Comparison of ENCODE assay signal across 8 cellular contexts in the genomic region with DNA sequence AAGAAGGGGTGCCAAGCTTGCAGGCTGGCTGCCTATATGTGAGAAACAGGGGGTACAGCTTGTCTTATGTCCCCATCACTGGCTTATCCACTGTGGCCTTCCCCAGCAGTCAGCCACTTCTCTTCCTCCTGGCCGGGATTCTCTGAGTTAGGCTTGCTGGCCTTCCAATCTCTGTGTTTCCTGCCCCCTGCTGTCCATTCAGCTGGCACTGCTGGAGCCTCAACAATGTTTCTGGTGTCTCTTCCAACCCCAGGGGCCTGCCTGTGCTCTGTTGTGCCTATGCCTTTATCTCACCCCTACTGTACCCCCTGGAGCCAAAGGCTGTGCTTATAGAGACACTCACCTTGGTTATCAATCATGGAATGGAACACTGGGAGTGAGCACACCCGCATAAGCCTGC. TPM values are rescaled to one million over a fixed set of nuclear protein-coding genes. Genes with fewer than 3 reads are reported as not detected.
DNase-seq lines count a peak whose midpoint lies in the region; ATAC-seq and TF ChIP-seq lines count a peak whose summit lies in the region.

No MANE protein-coding gene starts in this region.

- H3K4me2 ChIP-seq in PC-9 (no peak overlapping the region), Karpas-422 (ENCODE audit: low read depth, low read length, poor library complexity, severe bottlenecking) (no peak overlapping the region)

- H3K4me1 ChIP-seq in PC-9 (replicated peaks; ENCODE audit: insufficient read depth) = peaks cover 18% of the 10 kb centered on the region
- H3K4me1 ChIP-seq in Karpas-422 (ENCODE audit: low read length) = no peaks in the 10 kb centered on the region

- no peaks in the 10 kb centered on the region for H3K36me3 ChIP-seq in PC-9 (ENCODE audit: low read depth)
- no peaks in the 10 kb centered on the region for H3K36me3 ChIP-seq in Karpas-422 (ENCODE audit: insufficient read depth, low read length)

- TF ChIP-seq CTCF in PC-9 (conservative IDR thresholded peaks at IDR 0.05) (peak; percentile 49), fibroblast of mammary gland (conservative IDR thresholded peaks at IDR 0.05; ENCODE audit: control insufficient read depth, insufficient read depth, low read depth, low read length) (peak; percentile 52), GM13977 (IDR thresholded peaks at IDR 0.05; ENCODE audit: extremely low read depth, insufficient read depth, missing control alignments) (no peak)

- in situ Hi-C loops in GM13977 (cut with MboI; ENCODE audit: low pct_unique_long_range_greater_than_20kb, low sequenced_read_pairs, unreplicated experiment) = no loop called here

- peaks cover 15% of the 10 kb centered on the region; the same call in 1 of the 2 replicates for H3F3A ChIP-seq in PC-9 (ENCODE audit: insufficient read depth, low read depth)

- H3K4me3 ChIP-seq in PC-9 (no peak overlapping the region), fibroblast of mammary gland (ENCODE audit: control insufficient read depth, low read depth, low read length) (no peak overlapping the region), Karpas-422 (ENCODE audit: low read length) (no peak overlapping the region)

- H4K20me1 ChIP-seq in PC-9 (ENCODE audit: insufficient read depth) = no peaks in the 10 kb centered on the region
- H4K20me1 ChIP-seq in Karpas-422 (ENCODE audit: insufficient read depth, low read depth, low read length) = no peaks in the 10 kb centered on the region

- no peak overlapping the region for H2AFZ ChIP-seq in PC-9
- no peak overlapping the region for H2AFZ ChIP-seq in Karpas-422 (ENCODE audit: low read length)

- BruUV-seq in PC-9 (replicated peaks; lab: Mats Ljungman, UMichigan) = no TSS peak

- no peak for ATAC-seq in HG02763 (IDR thresholded peaks at IDR 0.05; ENCODE audit: unreplicated experiment)

- POLR2A ChIA-PET in PC-9 (lab: Charles Lee; ENCODE audit: unreplicated experiment) = no interaction called here

- H3K9me3 ChIP-seq in PC-9 (ENCODE audit: insufficient read depth, low read depth) (no peaks in the 10 kb centered on the region), Karpas-422 (ENCODE audit: low read length) (no peaks in the 10 kb centered on the region)

- CTCF ChIA-PET in PC-9 (lab: Charles Lee) = interaction anchor here (0.6 kb wide), 1 partner anchor 266 kb away, joined by 13 read pairs; no protein-coding TSS in a partner anchor

- no peaks in the 10 kb centered on the region for H3K27me3 ChIP-seq in PC-9 (ENCODE audit: insufficient read depth, low read depth)
- H3K27me3 ChIP-seq in Karpas-422 (ENCODE audit: low read length) = no peaks in the 10 kb centered on the region

- H3K9me2 ChIP-seq in PC-9 (ENCODE audit: insufficient read depth) (no peaks in the 10 kb centered on the region), Karpas-422 (replicated peaks; ENCODE audit: insufficient read depth, low read length) (no peaks in the 10 kb centered on the region)

- H3K27ac ChIP-seq in PC-9 (no peak overlapping the region), Karpas-422 (ENCODE audit: low read length) (no peak overlapping the region)

- no peak overlapping the region for H3K9ac ChIP-seq in Karpas-422 (ENCODE audit: low read length)

- DNase-seq in activated CD4-positive, alpha-beta T cell treated with anti-CD3 and anti-CD28 coated beads, Interleukin-2, amount 50 U/mL, for 48 hours = peak; percentile 7 to 12
- DNase-seq in activated CD4-positive, alpha-beta T cell treated with anti-CD3 and anti-CD28 coated beads, Interleukin-2, amount 50 U/mL, for 4 hours = no peak
- DNase-seq in PC-9 = peak in 1 of 2 experiments; percentile 27
- peak; percentile 61 for DNase-seq in fibroblast of mammary gland (ENCODE audit: low read depth)
- peak; percentile 90 for DNase-seq in pons (ENCODE audit: low spot score)
- DNase-seq in Karpas-422 = no peak
- DNase-seq in GM13977 (ENCODE audit: low spot score) = no peak

- intact Hi-C loops in PC-9 (cut with micrococcal nuclease; ENCODE audit: unreplicated experiment) = loop anchor here (1.0 to 2.0 kb wide), 3 partner anchors 74 to 137 kb away; partner anchors contain the start of gene AMOTL2

- H3K79me2 ChIP-seq in PC-9 (ENCODE audit: low read depth) (no peaks in the 10 kb centered on the region), Karpas-422 (ENCODE audit: low read length) (no peaks in the 10 kb centered on the region)

RNA-seq across cellular contexts. Expression of gene ANAPC13, which starts 36.5 kb away (rescaled TPM):
- total RNA-seq in PC-9 (2021) = 52.7 and 61.8 TPM in 2 replicates
- total RNA-seq in Karpas-422 (2014; rRNA removed; shearing (Covaris generic); ENCODE audit: low replicate concordance) = 39.8 and 47.3 TPM in 2 replicates

RNA-seq across cellular contexts. Expression of gene CEP63, which starts 36.6 kb away (rescaled TPM):
- total RNA-seq in PC-9 (2021) = 28.5 and 31.5 TPM in 2 replicates
- 10.7 and 78.7 TPM in 2 replicates for total RNA-seq in Karpas-422 (2014; rRNA removed; shearing (Covaris generic); ENCODE audit: low replicate concordance)

Comparison
In these comparisons a context has a peak if more than half of its experiments do, and no peak if none do; other contexts are left out.
1. DNase-seq: peak in activated CD4-positive, alpha-beta T cell treated with anti-CD3 and anti-CD28 coated beads, Interleukin-2, amount 50 U/mL, for 48 hours (2 of 2), fibroblast of mammary gland (single experiment) and pons (single experiment); none in activated CD4-positive, alpha-beta T cell treated with anti-CD3 and anti-CD28 coated beads, Interleukin-2, amount 50 U/mL, for 4 hours (0 of 2), Karpas-422 (single experiment) and GM13977 (single experiment).